Comparison of ENCODE assay signal across 18 cellular contexts in the genomic region with DNA sequence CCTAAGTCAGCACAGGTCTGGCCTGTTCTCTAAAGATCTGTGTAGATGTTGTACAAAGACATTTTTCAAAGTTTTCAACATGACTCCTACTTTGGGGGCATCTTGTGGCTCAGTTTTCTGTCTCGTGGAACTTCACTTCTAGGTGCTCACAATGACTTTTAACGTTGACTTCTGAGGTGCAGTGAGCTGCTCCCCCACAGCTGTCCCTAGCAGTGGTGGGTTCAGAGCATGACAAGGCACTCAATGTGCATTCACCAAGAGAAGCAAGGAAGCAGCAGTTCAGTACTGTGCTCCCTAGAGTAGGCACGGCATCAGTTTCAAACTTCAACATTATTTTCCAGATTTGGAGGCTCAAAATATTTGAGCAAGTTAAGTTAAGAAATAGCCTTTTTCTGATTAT. TPM values are rescaled to one million over a fixed set of nuclear protein-coding genes. Genes with fewer than 3 reads are reported as not detected.
A peak's percentile ranks its signal among the peaks of the same experiment; 100 is the strongest.
DNase-seq lines count a peak whose midpoint lies in the region; ATAC-seq, FAIRE-seq and TF ChIP-seq lines count a peak whose summit lies in the region.
"Had no signal": no experiment of that assay in that cellular context is flagged by ENCODE, and none has a peak within 500 bp of the region (broad histone marks: within the 10 kb centered on the region; RNA-seq: fewer than 3 reads in every experiment).

No MANE protein-coding gene starts in this region.

- in situ Hi-C loops in GM23248 (cut with MboI): no loop called here
- in situ Hi-C loops in ACHN (cut with HindIII; ENCODE audit: low pct_ligation_motif_present, low pct_unique_long_range_greater_than_20kb, low sequenced_read_pairs): no loop called here

- TF ChIP-seq POLR2A in GM12891 (IDR thresholded peaks at IDR 0.05; ENCODE audit: low read depth, low read length) (no peak), stomach (IDR thresholded peaks at IDR 0.05) (no peak)

- H3F3A ChIP-seq in GM23248 (ENCODE audit: insufficient read depth): peaks cover 43% of the 10 kb centered on the region

- peaks cover 20% of the 10 kb centered on the region for H3K36me3 Mint-ChIP-seq in endodermal cell (ENCODE audit: low read depth)

- H3K4me3 ChIP-seq in BLaER1 treated with 17β-estradiol and CSF1 and Interleukin-3, amounts not matched to agents 10 nM and 100 nM: no peak overlapping the region
- H3K4me3 ChIP-seq in RWPE2 (ENCODE audit: severe bottlenecking): no peak overlapping the region
- no peak overlapping the region for H3K4me3 ChIP-seq in endodermal cell (ENCODE audit: low read length)
- no peak overlapping the region for H3K4me3 ChIP-seq in GM23248
- no peak overlapping the region for H3K4me3 ChIP-seq in stomach
- H3K4me3 ChIP-seq: gastrocnemius medialis, SK-N-MC had no signal

- ATAC-seq in RWPE2 (ENCODE audit: low read depth) (no peak), GM19395 (IDR thresholded peaks at IDR 0.05; ENCODE audit: unreplicated experiment) (no peak)
- ATAC-seq: gastrocnemius medialis had no signal

- H3K4me1 ChIP-seq in BLaER1 treated with 17β-estradiol and CSF1 and Interleukin-3, amounts not matched to agents 10 nM and 100 nM: peaks cover 5 to 95% (median 32%) of the 10 kb centered on the region in 10 experiments
- H3K4me1 ChIP-seq in RWPE2 (ENCODE audit: insufficient read depth, poor library complexity, severe bottlenecking) (peaks cover 42% of the 10 kb centered on the region), endodermal cell (ENCODE audit: control insufficient read depth, insufficient read depth, low read length) (no peaks in the 10 kb centered on the region), GM23248 (ENCODE audit: insufficient read depth) (peaks cover 46% of the 10 kb centered on the region), stomach (peaks cover 5 to 65% (median 34%) of the 10 kb centered on the region in 4 donors)
- H3K4me1 ChIP-seq: gastrocnemius medialis had no signal

- 0 out of 2 replicates have a peak, but pooled peaks cover 3% of the 10 kb centered on the region for H3K79me2 ChIP-seq in GM23248 (ENCODE audit: insufficient read depth)

- H3K9me3 ChIP-seq in BLaER1 treated with 17β-estradiol and CSF1 and Interleukin-3, amounts not matched to agents 10 nM and 100 nM (replicated peaks in 1 of 11): peaks cover 0 to 6% (median 0%) of the 10 kb centered on the region in 11 experiments; a peak in 2 of 22 replicates
- H3K9me3 ChIP-seq in RWPE2 (ENCODE audit: severe bottlenecking) (no peaks in the 10 kb centered on the region), endodermal cell (ENCODE audit: control insufficient read depth, low read length) (no peaks in the 10 kb centered on the region), GM23248 (ENCODE audit: low read depth) (no peaks in the 10 kb centered on the region), stomach (no peaks in the 10 kb centered on the region)
- H3K9me3 ChIP-seq: gastrocnemius medialis had no signal

- peak overlapping the region in 6 of 11 experiments; percentile 10 to 82 (median 74); a peak in 10 of 22 replicates for H3K4me2 ChIP-seq in BLaER1 treated with 17β-estradiol and CSF1 and Interleukin-3, amounts not matched to agents 10 nM and 100 nM
- H3K4me2 ChIP-seq in GM23248 (ENCODE audit: unreplicated experiment): no peak overlapping the region

- no peak overlapping the region for H3K4me3 Mint-ChIP-seq in endodermal cell

- H3K27ac ChIP-seq in BLaER1 treated with 17β-estradiol and CSF1 and Interleukin-3, amounts not matched to agents 10 nM and 100 nM: peak overlapping the region in 6 of 11 experiments; percentile 18 to 88 (median 70); a peak in 8 of 22 replicates
- H3K27ac ChIP-seq in RWPE2 (ENCODE audit: poor library complexity, severe bottlenecking) (peak overlapping the region; percentile 57), endodermal cell (ENCODE audit: low read depth, low read length) (no peak overlapping the region), GM23248 (no peak overlapping the region), stomach (peak overlapping the region in 2 of 5 donors; percentile 23 to 33)
- H3K27ac ChIP-seq: gastrocnemius medialis, VCaP had no signal

- no peaks in the 10 kb centered on the region for H3K4me1 Mint-ChIP-seq in endodermal cell

- intact Hi-C loops in stomach (cut with DNase I; ENCODE audit: low total_unique reads): no loop called here

- H3K36me3 ChIP-seq in BLaER1 treated with 17β-estradiol and CSF1 and Interleukin-3, amounts not matched to agents 10 nM and 100 nM: peaks cover 19 to 45% (median 35%) of the 10 kb centered on the region in 11 experiments
- H3K36me3 ChIP-seq in RWPE2 (ENCODE audit: low read depth): peaks cover 16% of the 10 kb centered on the region
- peaks cover 33% of the 10 kb centered on the region for H3K36me3 ChIP-seq in endodermal cell (ENCODE audit: control insufficient read depth, insufficient read depth, low read length)
- no peaks in the 10 kb centered on the region for H3K36me3 ChIP-seq in GM23248 (ENCODE audit: low read depth)
- peaks cover 0 to 10% (median 7%) of the 10 kb centered on the region in 4 donors for H3K36me3 ChIP-seq in stomach
- H3K36me3 ChIP-seq: gastrocnemius medialis had no signal

- no peaks in the 10 kb centered on the region for H3K27me3 ChIP-seq in BLaER1 treated with 17β-estradiol and CSF1 and Interleukin-3, amounts not matched to agents 10 nM and 100 nM
- H3K27me3 ChIP-seq in RWPE2 (ENCODE audit: insufficient read depth, poor library complexity, severe bottlenecking) (no peaks in the 10 kb centered on the region), endodermal cell (ENCODE audit: control insufficient read depth, insufficient read depth, low read length, poor library complexity, severe bottlenecking) (no peaks in the 10 kb centered on the region), GM23248 (replicated peaks; ENCODE audit: insufficient read depth) (no peaks in the 10 kb centered on the region), stomach (no peaks in the 10 kb centered on the region)
- H3K27me3 ChIP-seq: gastrocnemius medialis had no signal

- peak overlapping the region; percentile 15 for H3K27ac Mint-ChIP-seq in endodermal cell

- no peak for TF ChIP-seq CTCF in RWPE2 (IDR thresholded peaks at IDR 0.05; ENCODE audit: poor library complexity, severe bottlenecking)
- TF ChIP-seq CTCF in endodermal cell (conservative IDR thresholded peaks at IDR 0.05): no peak
- TF ChIP-seq CTCF in stomach (IDR thresholded peaks at IDR 0.05): no peak

- no peak for TF ChIP-seq EP300 in stomach (IDR thresholded peaks at IDR 0.05)

- 0 out of 22 replicates have a peak overlapping the region, but pooled peaks of 1 of the 11 experiments have one; percentile 5 for H3K9ac ChIP-seq in BLaER1 treated with 17β-estradiol and CSF1 and Interleukin-3, amounts not matched to agents 10 nM and 100 nM
- no peak overlapping the region for H3K9ac ChIP-seq in endodermal cell (ENCODE audit: extremely low read depth, low read length, poor library complexity, severe bottlenecking)
- H3K9ac ChIP-seq in GM23248: no peak overlapping the region

- no peaks in the 10 kb centered on the region for H3K9me3 Mint-ChIP-seq in endodermal cell

- no peak for DNase-seq in GM12891 (ENCODE audit: insufficient read length, low spot score)
- DNase-seq in RWPE2 (ENCODE audit: low spot score): no peak
- no peak for DNase-seq in endodermal cell
- DNase-seq in GM23248: no peak
- DNase-seq in stomach: no peak
- DNase-seq in ACHN: no peak
- DNase-seq: activated gamma-delta T cell, caudate nucleus, DMS79 treated with DMSO at 0.1 percent for 48 hours, gastrocnemius medialis, H7, islet precursor cell, MV-4-11, NCI-H2227 treated with DMSO at 0.1 percent for 48 hours had no signal

- no peak overlapping the region for H2AFZ ChIP-seq in GM23248

- WGBS in endodermal cell (ENCODE audit: insufficient coverage in 1 of 2, insufficient read length in 1 of 2), 2 experiments: 88 to 94% methylated on average over 2 to 3 of the region's 3 CpGs
- 91 to 94% methylated on average over 3 of the region's 3 CpGs for WGBS in GM23248 (ENCODE audit: low coverage in 1 of 2, low lambda C conversion rate in 2 of 2, missing lambda C conversion rate in 2 of 2), 2 experiments
- 83 to 90% (median 86%) methylated on average over 3 of the region's 3 CpGs for WGBS in stomach, 5 donors

- peaks cover 0 to 6% (median 0%) of the 10 kb centered on the region in 11 experiments; a peak in 2 of 22 replicates for H4K20me1 ChIP-seq in BLaER1 treated with 17β-estradiol and CSF1 and Interleukin-3, amounts not matched to agents 10 nM and 100 nM
- H4K20me1 ChIP-seq in GM23248 (ENCODE audit: insufficient read depth): no peaks in the 10 kb centered on the region

- peak; percentile 86 for FAIRE-seq in GM12891 (lab: Jason Lieb, UNC)

- no peaks in the 10 kb centered on the region for H3K9me2 ChIP-seq in GM23248 (ENCODE audit: insufficient read depth)

- no peaks in the 10 kb centered on the region for H3K27me3 Mint-ChIP-seq in endodermal cell (ENCODE audit: insufficient read depth)

TF ChIP-seq in GM12891, 5 proteins besides CTCF, POLR2A, EP300 and RAD21:
- no peak for TF ChIP-seq POLR2AphosphoS5 (IDR thresholded peaks at IDR 0.05; ENCODE audit: low read depth, low read length)
- no peak for TF ChIP-seq SPI1 (IDR thresholded peaks at IDR 0.05; ENCODE audit: low read depth, low read length)
- no peak for TF ChIP-seq TAF1 (IDR thresholded peaks at IDR 0.05; ENCODE audit: low read depth, low read length)
- TF ChIP-seq POU2F2 (IDR thresholded peaks at IDR 0.05; ENCODE audit: low read depth, low read length): 0 out of 2 replicates have a peak, but pooled peaks have one; percentile 13
- TF ChIP-seq PAX5 (IDR thresholded peaks at IDR 0.05; ENCODE audit: insufficient read depth, low read length, severe bottlenecking): no peak

RNA-seq across cellular contexts. Expression of gene TNFAIP8, which starts 40.4 kb away (rescaled TPM):
- polyA plus RNA-seq in GM12891 (2012; ENCODE audit: low read depth, missing spikeins): 82.8 TPM
- 10 to 100 TPM; 29.6 to 39.5 TPM for total RNA-seq in endodermal cell
- 16.1 TPM for polyA plus RNA-seq in endodermal cell (2013, experiment 1 of 2)
- polyA plus RNA-seq in endodermal cell (2013, experiment 2 of 2): 14.5 TPM
- total RNA-seq in GM23248 (2014; rRNA removed; shearing (Covaris generic)): 9.9 and 14.8 TPM in 2 replicates
- polyA plus RNA-seq in GM23248 (2016; fragmentation: Nextera tagmentation; extraction: Ambion mirVana): 10.3 and 10.4 TPM in 2 replicates
- total RNA-seq in stomach: 10 to 100 TPM in 3 of 5 donors, 1 to 10 TPM in 2; 1.2 to 37.1 (median 10.7) TPM
- 10 to 100 TPM in 2 of 3 donors, 1 to 10 TPM in 1; 9.6 to 18.4 (median 14.9) TPM for polyA plus RNA-seq in stomach

RNA-seq across cellular contexts. Expression of gene HSD17B4, which starts 56.0 kb away (rescaled TPM):
- 51.6 TPM for polyA plus RNA-seq in GM12891 (2012; ENCODE audit: low read depth, missing spikeins)
- 100 to 1,000 TPM; 453 to 480 TPM for total RNA-seq in endodermal cell
- polyA plus RNA-seq in endodermal cell (2013, experiment 1 of 2): 154 TPM
- polyA plus RNA-seq in endodermal cell (2013, experiment 2 of 2): 158 TPM
- total RNA-seq in GM23248 (2014; rRNA removed; shearing (Covaris generic)): 55.8 and 556 TPM in 2 replicates
- polyA plus RNA-seq in GM23248 (2016; fragmentation: Nextera tagmentation; extraction: Ambion mirVana): 71.1 and 86.5 TPM in 2 replicates
- 100 to 1,000 TPM in 3 of 5 donors, 10 to 100 TPM in 2; 64.3 to 274 (median 161) TPM for total RNA-seq in stomach
- 100 to 1,000 TPM; 165 to 183 (median 179) TPM for polyA plus RNA-seq in stomach

Comparison
In these comparisons a context has a peak if more than half of its experiments do, and no peak if none do; other contexts are left out.
1. H3K27ac ChIP-seq: peak in BLaER1 treated with 17β-estradiol and CSF1 and Interleukin-3, amounts not matched to agents 10 nM and 100 nM (6 of 11) and RWPE2 (single experiment); none in endodermal cell (single experiment) and GM23248 (single experiment).